ENCODE assay signal across 28 cellular contexts in the genomic region with DNA sequence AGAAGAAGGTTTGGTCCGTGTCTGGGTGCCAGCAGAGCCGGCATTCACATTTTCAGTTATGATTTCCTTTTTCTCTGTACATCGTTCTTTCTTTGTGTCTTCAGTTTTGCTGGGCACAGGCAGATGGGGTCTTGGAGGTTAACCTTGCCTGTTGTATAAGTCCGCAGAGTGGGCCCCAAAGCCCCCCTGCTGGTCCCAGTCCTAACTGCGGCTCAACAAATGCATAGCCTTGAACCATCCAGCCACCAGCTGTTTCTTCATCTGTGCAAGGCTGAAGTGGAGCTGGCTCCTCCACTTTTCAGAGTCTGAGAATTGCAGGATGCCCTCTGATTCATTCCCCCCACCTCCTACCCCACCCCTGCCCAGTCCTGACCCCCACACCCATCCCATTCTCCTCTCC.
"Had no signal": no experiment of that assay in that cellular context is flagged by ENCODE, and none has a peak within 500 bp of the region (broad histone marks: within the 10 kb centered on the region; RNA-seq: fewer than 3 reads in every experiment).

No MANE protein-coding gene starts in this region.

- H3K27ac Mint-ChIP-seq: activated CD8-positive, alpha-beta memory T cell treated with anti-CD3 and anti-CD28 coated beads, Interleukin-2, amount 10 ng/mL, durations not matched to agents 7 days and 5 days; activated naive CD4-positive, alpha-beta T cell treated with anti-CD3 and anti-CD28 coated beads, Interleukin-2, amount 50 U/mL, for 24 hours; activated T-cell treated with anti-CD3 and anti-CD28 coated beads, Interleukin-2, amount 50 U/mL, for 24 hours; activated T-helper 1 cell treated with anti-CD3 and anti-CD28 coated beads, Interleukin-12 subunit alpha, Interleukin-12 subunit beta, Interleukin-2, Interleukin-4 antibody, amounts not matched to agents 30 ng/mL and 10 ng/mL and 1 ng/mL, durations not matched to agents 14 hours and 24 hours and 36 hours; T-helper 1 cell treated with Interleukin-12 subunit alpha and Interleukin-12 subunit beta and Interleukin-4 antibody, amounts not matched to agents 30 μg/mL and 1 μg/mL, for 36 hours; WTC11 had no signal

- H3K4me1 Mint-ChIP-seq: activated CD8-positive, alpha-beta memory T cell treated with anti-CD3 and anti-CD28 coated beads, Interleukin-2, amount 10 ng/mL, durations not matched to agents 7 days and 5 days; activated naive CD4-positive, alpha-beta T cell treated with anti-CD3 and anti-CD28 coated beads, Interleukin-2, amount 50 U/mL, for 24 hours; central memory CD8-positive, alpha-beta T cell; WTC11 had no signal

- H3K36me3 Mint-ChIP-seq: activated CD8-positive, alpha-beta memory T cell treated with anti-CD3 and anti-CD28 coated beads, Interleukin-2, amount 10 ng/mL, durations not matched to agents 7 days and 5 days; activated naive CD4-positive, alpha-beta T cell treated with anti-CD3 and anti-CD28 coated beads, Interleukin-2, amount 50 U/mL, for 24 hours; brain; WTC11 had no signal

- H3K4me3 ChIP-seq: MG63, SJSA1 had no signal

- H3K4me1 ChIP-seq: SJSA1 had no signal

- H3K27ac ChIP-seq: SJSA1 had no signal

- H3K4me3 Mint-ChIP-seq: activated CD8-positive, alpha-beta memory T cell treated with anti-CD3 and anti-CD28 coated beads, Interleukin-2, amount 10 ng/mL, durations not matched to agents 7 days and 5 days; activated naive CD4-positive, alpha-beta T cell treated with anti-CD3 and anti-CD28 coated beads, Interleukin-2, amount 50 U/mL, for 24 hours; activated T-cell treated with anti-CD3 and anti-CD28 coated beads, Interleukin-2, amount 50 U/mL, for 24 hours; activated T-helper 1 cell treated with anti-CD3 and anti-CD28 coated beads, Interleukin-12 subunit alpha, Interleukin-12 subunit beta, Interleukin-2, Interleukin-4 antibody, amounts not matched to agents 30 ng/mL and 10 ng/mL and 1 ng/mL, durations not matched to agents 14 hours and 24 hours and 36 hours; brain; central memory CD8-positive, alpha-beta T cell; T-helper 1 cell treated with Interleukin-12 subunit alpha and Interleukin-12 subunit beta and Interleukin-4 antibody, amounts not matched to agents 30 μg/mL and 1 μg/mL, for 36 hours; WTC11 had no signal

- DNase-seq: activated CD4-positive, alpha-beta T cell treated with anti-CD3 and anti-CD28 coated beads for 48 hours; activated CD4-positive, alpha-beta T cell treated with anti-CD3 and anti-CD28 coated beads, Interleukin-2, amount 50 U/mL, for 48 hours; activated CD4-positive, CD25-positive, alpha-beta regulatory T cell treated with anti-CD3 and anti-CD28 coated beads, Interleukin-2, amount 50 U/mL, for 72 hours; activated CD8-positive, alpha-beta memory T cell treated with anti-CD3 and anti-CD28 coated beads, Interleukin-2, amount 10 ng/mL, durations not matched to agents 7 days and 5 days; activated effector memory CD4-positive, alpha-beta T cell treated with Interleukin-2 at 50 U/mL for 16 hours; activated naive CD4-positive, alpha-beta T cell; activated T-cell treated with anti-CD3 and anti-CD28 coated beads, Interleukin-2, amount 50 U/mL, for 24 hours; amniotic stem cell; MG63; MV-4-11; NCI-H1092 treated with DMSO at 0.1 percent for 48 hours; NCI-H1436; NCI-H1694 treated with DMSO at 0.1 percent for 48 hours; NCI-H2029 treated with DMSO at 0.1 percent for 48 hours; NCI-H345; NCI-H510A; OCI-M1; RPMI8226; SHP77 had no signal

- H3K9me3 Mint-ChIP-seq: activated naive CD4-positive, alpha-beta T cell treated with anti-CD3 and anti-CD28 coated beads, Interleukin-2, amount 50 U/mL, for 24 hours; activated T-cell treated with anti-CD3 and anti-CD28 coated beads, Interleukin-2, amount 50 U/mL, for 24 hours; activated T-helper 1 cell treated with anti-CD3 and anti-CD28 coated beads, Interleukin-12 subunit alpha, Interleukin-12 subunit beta, Interleukin-2, Interleukin-4 antibody, amounts not matched to agents 30 ng/mL and 10 ng/mL and 1 ng/mL, durations not matched to agents 14 hours and 24 hours and 36 hours; central memory CD8-positive, alpha-beta T cell; T-helper 1 cell treated with Interleukin-12 subunit alpha and Interleukin-12 subunit beta and Interleukin-4 antibody, amounts not matched to agents 30 μg/mL and 1 μg/mL, for 36 hours had no signal

- ATAC-seq: activated CD8-positive, alpha-beta memory T cell treated with anti-CD3 and anti-CD28 coated beads, Interleukin-2, amount 10 ng/mL, durations not matched to agents 7 days and 5 days; Panc1; SK-N-SH treated with all-trans-retinoic acid at 6 μM for 48 hours; WTC11 had no signal

- H3K9me3 ChIP-seq: SJSA1 had no signal

- H3K27me3 Mint-ChIP-seq: activated naive CD4-positive, alpha-beta T cell treated with anti-CD3 and anti-CD28 coated beads, Interleukin-2, amount 50 U/mL, for 24 hours had no signal

- H3K36me3 ChIP-seq: MG63, SJSA1 had no signal
